18 cellular contexts compared by ENCODE assay signal in the genomic region with DNA sequence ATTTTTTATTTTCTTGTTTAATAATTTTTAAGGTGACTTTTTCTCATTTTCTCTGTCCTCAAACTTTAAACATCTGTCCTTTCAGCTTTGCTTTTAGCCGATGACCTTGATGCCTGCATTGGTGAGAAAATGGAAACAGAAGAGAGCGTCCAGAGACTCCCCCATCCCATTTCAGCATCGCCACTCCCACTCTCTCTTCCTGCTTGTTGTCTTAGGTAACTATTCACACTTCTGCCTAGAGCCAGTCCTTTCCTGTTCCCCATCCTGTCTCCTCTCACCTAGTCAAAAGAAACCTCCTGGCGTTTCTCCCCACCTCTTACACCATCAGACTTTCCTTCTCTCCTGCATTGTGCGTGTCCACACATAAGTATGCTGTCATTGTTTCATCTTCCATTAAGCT.
"Had no signal": no experiment of that assay in that cellular context is flagged by ENCODE, and none has a peak within 500 bp of the region (broad histone marks: within the 10 kb centered on the region; RNA-seq: fewer than 3 reads in every experiment).

No MANE protein-coding gene starts in this region.

- ATAC-seq: activated naive CD8-positive, alpha-beta T cell treated with anti-CD3 and anti-CD28 coated beads, Interleukin-2, amount 50 U/mL, for 24 hours; foreskin keratinocyte; sciatic nerve had no signal

- DNase-seq: activated CD4-positive, alpha-beta T cell treated with anti-CD3 and anti-CD28 coated beads for 1 hour; activated CD4-positive, alpha-beta T cell treated with anti-CD3 and anti-CD28 coated beads, Interleukin-2, amount 50 U/mL, for 4 hours; activated naive CD4-positive, alpha-beta T cell treated with anti-CD3 and anti-CD28 coated beads for 36 hours; activated naive CD8-positive, alpha-beta T cell treated with anti-CD3 and anti-CD28 coated beads, Interleukin-2, amount 50 U/mL, for 24 hours; aorta; cortex of kidney; effector CD4-positive, alpha-beta T cell; foreskin keratinocyte; glutamatergic neuron; hypothalamus; kidney glomerular epithelial cell; mesenchymal stem cell; stomach; T1000; testis; upper lobe of left lung had no signal

- H3K4me3 Mint-ChIP-seq: activated naive CD4-positive, alpha-beta T cell treated with anti-CD3 and anti-CD28 coated beads for 36 hours; activated naive CD8-positive, alpha-beta T cell treated with anti-CD3 and anti-CD28 coated beads, Interleukin-2, amount 50 U/mL, for 24 hours had no signal

- H3K4me1 Mint-ChIP-seq: activated naive CD8-positive, alpha-beta T cell treated with anti-CD3 and anti-CD28 coated beads, Interleukin-2, amount 50 U/mL, for 24 hours had no signal

- H3K27ac Mint-ChIP-seq: activated naive CD4-positive, alpha-beta T cell treated with anti-CD3 and anti-CD28 coated beads for 36 hours; activated naive CD8-positive, alpha-beta T cell treated with anti-CD3 and anti-CD28 coated beads, Interleukin-2, amount 50 U/mL, for 24 hours; activated T-helper 2 cell treated with anti-CD3 and anti-CD28 coated beads, Interferon-gamma antibody, Interleukin-2, Interleukin-4, amounts not matched to agents 10 μg/mL and 5 μg/mL and 100 μg/mL, durations not matched to agents 14 hours and 24 hours and 36 hours had no signal

- H3K9me3 Mint-ChIP-seq: activated naive CD4-positive, alpha-beta T cell treated with anti-CD3 and anti-CD28 coated beads for 36 hours; activated naive CD8-positive, alpha-beta T cell treated with anti-CD3 and anti-CD28 coated beads, Interleukin-2, amount 50 U/mL, for 24 hours; activated T-helper 2 cell treated with anti-CD3 and anti-CD28 coated beads, Interferon-gamma antibody, Interleukin-2, Interleukin-4, amounts not matched to agents 10 μg/mL and 5 μg/mL and 100 μg/mL, durations not matched to agents 14 hours and 24 hours and 36 hours had no signal
